1 cellular context compared by ENCODE assay signal in the genomic region with DNA sequence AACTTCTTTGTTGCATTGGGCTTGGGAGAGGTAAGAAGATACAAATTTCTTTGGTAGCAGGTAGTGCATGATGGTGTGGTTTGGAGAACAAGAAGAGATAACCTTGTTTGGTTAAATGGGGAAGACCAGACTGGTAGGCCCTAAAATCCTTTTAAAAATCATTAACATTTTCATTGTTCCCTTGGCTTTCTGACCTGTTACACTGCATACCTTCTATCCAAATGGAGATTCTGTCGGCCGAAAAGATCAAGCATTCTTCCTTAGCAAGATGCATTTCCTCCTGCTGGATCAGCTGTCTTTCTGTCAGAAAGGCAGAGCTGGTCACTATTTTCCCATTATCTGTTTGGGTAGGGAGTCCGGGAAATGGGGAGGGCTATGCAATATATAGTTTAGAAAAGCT.
TF ChIP-seq lines count a peak whose summit lies in the region.

No MANE protein-coding gene starts in this region.

TF ChIP-seq in GM23338, 12 proteins besides CTCF, POLR2A, EP300 and RAD21 (continued from another document):
- peak; percentile 94 for TF ChIP-seq ZNF462 (CRISPR knock-in tag; IDR thresholded peaks at IDR 0.05)
- no peak for TF ChIP-seq JUNB (IDR thresholded peaks at IDR 0.05; ENCODE audit: unreplicated experiment)
- peak; percentile 44; the same call in 1 of the 2 replicates for TF ChIP-seq CREB1 (CRISPR knock-in tag; IDR thresholded peaks at IDR 0.05; ENCODE audit: low read depth)
- TF ChIP-seq ZNF114 (CRISPR knock-in tag; IDR thresholded peaks at IDR 0.05) = no peak
- TF ChIP-seq, protein P1, sequence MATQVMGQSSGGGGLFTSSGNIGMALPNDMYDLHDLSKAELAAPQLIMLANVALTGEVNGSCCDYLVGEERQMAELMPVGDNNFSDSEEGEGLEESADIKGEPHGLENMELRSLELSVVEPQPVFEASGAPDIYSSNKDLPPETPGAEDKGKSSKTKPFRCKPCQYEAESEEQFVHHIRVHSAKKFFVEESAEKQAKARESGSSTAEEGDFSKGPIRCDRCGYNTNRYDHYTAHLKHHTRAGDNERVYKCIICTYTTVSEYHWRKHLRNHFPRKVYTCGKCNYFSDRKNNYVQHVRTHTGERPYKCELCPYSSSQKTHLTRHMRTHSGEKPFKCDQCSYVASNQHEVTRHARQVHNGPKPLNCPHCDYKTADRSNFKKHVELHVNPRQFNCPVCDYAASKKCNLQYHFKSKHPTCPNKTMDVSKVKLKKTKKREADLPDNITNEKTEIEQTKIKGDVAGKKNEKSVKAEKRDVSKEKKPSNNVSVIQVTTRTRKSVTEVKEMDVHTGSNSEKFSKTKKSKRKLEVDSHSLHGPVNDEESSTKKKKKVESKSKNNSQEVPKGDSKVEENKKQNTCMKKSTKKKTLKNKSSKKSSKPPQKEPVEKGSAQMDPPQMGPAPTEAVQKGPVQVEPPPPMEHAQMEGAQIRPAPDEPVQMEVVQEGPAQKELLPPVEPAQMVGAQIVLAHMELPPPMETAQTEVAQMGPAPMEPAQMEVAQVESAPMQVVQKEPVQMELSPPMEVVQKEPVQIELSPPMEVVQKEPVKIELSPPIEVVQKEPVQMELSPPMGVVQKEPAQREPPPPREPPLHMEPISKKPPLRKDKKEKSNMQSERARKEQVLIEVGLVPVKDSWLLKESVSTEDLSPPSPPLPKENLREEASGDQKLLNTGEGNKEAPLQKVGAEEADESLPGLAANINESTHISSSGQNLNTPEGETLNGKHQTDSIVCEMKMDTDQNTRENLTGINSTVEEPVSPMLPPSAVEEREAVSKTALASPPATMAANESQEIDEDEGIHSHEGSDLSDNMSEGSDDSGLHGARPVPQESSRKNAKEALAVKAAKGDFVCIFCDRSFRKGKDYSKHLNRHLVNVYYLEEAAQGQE (IDR thresholded peaks at IDR 0.05; ENCODE audit: unreplicated experiment) = no peak
TF ChIP-seq in GM23338: peak in this region for 4.
